Comparison of ENCODE assay signal across 8 cellular contexts in genomic region chr10:90911133-90912048, GRCh38. TPM values are rescaled to one million over a fixed set of nuclear protein-coding genes. Genes with fewer than 3 reads are reported as not detected.
DNase-seq lines count a peak whose midpoint lies in the region; ATAC-seq, FAIRE-seq and TF ChIP-seq lines count a peak whose summit lies in the region.
"Not testable (repeated sequence)": the region's sequence is repeated elsewhere in the genome, so short reads cannot be mapped to it uniquely, and the experiment has no call there.

No MANE protein-coding gene starts in this region.

- TF ChIP-seq CTCF in A549 (IDR thresholded peaks at IDR 0.05) (peak; percentile 90), heart left ventricle (IDR thresholded peaks at IDR 0.05) (peak; percentile 71 to 94 (median 88))

- H3K9me3 ChIP-seq in A549, heart left ventricle: not testable (repeated sequence)

- peaks cover 0 to 38% (median 10%) of the 10 kb centered on the region in 9 donors for H3K36me3 ChIP-seq in heart left ventricle

- POLR2A ChIA-PET in A549 (lab: Yijun Ruan, JAX) = interaction anchor here (1.2 kb wide), 2 partner anchors 19 to 252 kb away, joined by 3 to 4 read pairs; no protein-coding TSS in a partner anchor

- peak; percentile 85 to 88 for ATAC-seq in A549
- peak; percentile 89 for ATAC-seq in GM18511 (IDR thresholded peaks at IDR 0.05; ENCODE audit: unreplicated experiment)
- ATAC-seq in HG03045 (IDR thresholded peaks at IDR 0.05; ENCODE audit: unreplicated experiment) = peak; percentile 73
- ATAC-seq in heart left ventricle = peak; percentile 51 to 84 (median 70)

- TF ChIP-seq RAD21 in A549 (conservative IDR thresholded peaks at IDR 0.05 in 1 of 2, IDR thresholded peaks at IDR 0.05 in 1 of 2) = peak; percentile 93 to 97

- H3K27ac ChIP-seq in A549 = peak overlapping the region; percentile 36 to 38; a peak in 3 of 6 replicates
- H3K27ac ChIP-seq in heart left ventricle = peak overlapping the region in 4 of 12 donors; percentile 1 to 36 (median 10)

- not testable (repeated sequence) for TF ChIP-seq EP300 in A549 (IDR thresholded peaks at IDR 0.05)

- DNase-seq in A549 (ENCODE audit: low read depth in 1 of 2, low spot score in 1 of 2) = peak; percentile 51 to 79
- DNase-seq in NCI-H2029 (lab: John Stamatoyannopoulos, UW) = peak; percentile 16
- peak in 3 of 5 experiments; percentile 13 to 74 (median 17) for DNase-seq in T-helper 2 cell
- peak; percentile 73 for DNase-seq in amniotic epithelial cell (ENCODE audit: low read depth)
- DNase-seq in heart left ventricle = peak in 4 of 5 donors; percentile 59 to 69 (median 62)
- peak; percentile 79 for DNase-seq in putamen (ENCODE audit: low spot score)

- intact Hi-C loops in heart left ventricle (cut with DNase I) = loop anchor here (1.0 to 10.0 kb wide), 8 partner anchors 53 to 341 kb away; no protein-coding TSS in a partner anchor

- peaks cover 11% of the 10 kb centered on the region; the same call in 2 of the 3 replicates for H3K4me1 ChIP-seq in A549
- H3K4me1 ChIP-seq in heart left ventricle = not testable (repeated sequence)

- not testable (repeated sequence) for TF ChIP-seq POLR2A in A549 (IDR thresholded peaks at IDR 0.05; ENCODE audit: low read length)
- TF ChIP-seq POLR2A in heart left ventricle (IDR thresholded peaks at IDR 0.05) = peak in 1 of 2 donors; percentile 49

- peak overlapping the region; percentile 12; the same call in 1 of the 3 replicates for H3K4me2 ChIP-seq in A549

- not testable (repeated sequence) for H3K27me3 ChIP-seq in heart left ventricle

- WGBS in A549 (ENCODE audit: missing lambda C conversion rate) = 44% methylated on average over 12 of the region's 12 CpGs
- 20 to 28% (median 22%) methylated on average over 12 of the region's 12 CpGs for WGBS in heart left ventricle, 4 donors

- H3K4me3 ChIP-seq in A549, heart left ventricle: not testable (repeated sequence)

- FAIRE-seq in A549 (lab: Jason Lieb, UNC) = peak; percentile 23

- CTCF ChIA-PET in A549 (lab: Yijun Ruan, JAX) = interaction anchor here (0.6 to 4.3 kb wide), 63 partner anchors 9 to 1120 kb away, joined by 3 to 57 read pairs (median 4); partner anchors contain the start of gene ANKRD1

TF ChIP-seq in A549, 52 proteins besides CTCF, POLR2A, EP300 and RAD21:
- TF ChIP-seq, protein P1, sequence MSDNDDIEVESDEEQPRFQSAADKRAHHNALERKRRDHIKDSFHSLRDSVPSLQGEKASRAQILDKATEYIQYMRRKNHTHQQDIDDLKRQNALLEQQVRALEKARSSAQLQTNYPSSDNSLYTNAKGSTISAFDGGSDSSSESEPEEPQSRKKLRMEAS (IDR thresholded peaks at IDR 0.05) = peak; percentile 55; the same call in 1 of the 2 replicates
- TF ChIP-seq FOSB (CRISPR knock-in tag; IDR thresholded peaks at IDR 0.05) = peak; percentile 23; the same call in 1 of the 2 replicates
- TF ChIP-seq SMC3 (IDR thresholded peaks at IDR 0.05) = peak; percentile 94
TF ChIP-seq in A549: peak in this region for 3; not testable (repeated sequence) for 49.

RNA-seq across cellular contexts. Expression of gene ANKRD1, which starts 9.5 kb away (rescaled TPM):
- polyA plus RNA-seq in A549 (2011; rRNA removed) (8.5 and 17.1 TPM in 2 replicates), A549 (2017; fragmentation: RNase III; extraction: RNeasy Plus Mini Kit Qiagen cat#74134 plus additional on column Dnase treatment) (6.8 to 14.0 TPM (median 10.7 TPM) in 3 replicates), heart left ventricle (1,000 to 10,000 TPM; 3,580 to 9,579 TPM)
- polyA plus RNA-seq in A549 (2012; cell fraction: cytosol; rRNA removed) = 12.8 and 14.5 TPM in 2 replicates
- 9.8 and 11.7 TPM in 2 replicates for polyA plus RNA-seq in A549 (2012; cell fraction: nucleus; rRNA removed)
- 5.8 and 7.4 TPM in 2 replicates for polyA minus RNA-seq in A549 (2011; rRNA and poly(A)+ RNA removed)
- 1,000 to 10,000 TPM; 1,315 to 6,714 (median 4,181) TPM for total RNA-seq in heart left ventricle

RNA-seq across cellular contexts. Expression of gene RPP30, which starts 39.6 kb away (rescaled TPM):
- 61.4 and 70.9 TPM in 2 replicates for polyA plus RNA-seq in A549 (2011; rRNA removed)
- 26.7 and 29.4 TPM in 2 replicates for polyA plus RNA-seq in A549 (2012; cell fraction: cytosol; rRNA removed)
- 13.1 and 22.5 TPM in 2 replicates for polyA plus RNA-seq in A549 (2012; cell fraction: nucleus; rRNA removed)
- polyA plus RNA-seq in A549 (2017; fragmentation: RNase III; extraction: RNeasy Plus Mini Kit Qiagen cat#74134 plus additional on column Dnase treatment) = 51.0 to 58.3 TPM (median 54.3 TPM) in 3 replicates
- polyA minus RNA-seq in A549 (2011; rRNA and poly(A)+ RNA removed) = 16.9 and 24.3 TPM in 2 replicates
- 10 to 100 TPM; 26.4 to 39.9 (median 29.7) TPM for total RNA-seq in heart left ventricle
- polyA plus RNA-seq in heart left ventricle = 10 to 100 TPM; 36.0 to 36.3 TPM

RNA-seq across cellular contexts. Expression of gene HTR7, which starts 53.6 kb away (rescaled TPM):
- polyA plus RNA-seq in A549 (2011; rRNA removed) (0.04 TPM in 2 replicates), A549 (2017; fragmentation: RNase III; extraction: RNeasy Plus Mini Kit Qiagen cat#74134 plus additional on column Dnase treatment) (0.05 to 0.11 TPM (median 0.05 TPM) in 3 replicates), heart left ventricle (under 1 TPM in 1 of 2 donors, not detected in 1; 0.17 TPM)
- polyA plus RNA-seq in A549 (2012; cell fraction: cytosol; rRNA removed) = 0.03 and 0.04 TPM in 2 replicates
- 0.01 TPM in 1 of 2 replicates, not detected in the other for polyA plus RNA-seq in A549 (2012; cell fraction: nucleus; rRNA removed)
- not detected in 2 replicates for polyA minus RNA-seq in A549 (2011; rRNA and poly(A)+ RNA removed)
- total RNA-seq in heart left ventricle = under 1 TPM in 6 of 9 donors, not detected in 3; 0.10 to 0.66 (median 0.26) TPM

Comparison
In these comparisons a context has a peak if more than half of its experiments do, and no peak if none do; other contexts are left out.
1. DNase-seq: peak in every context shown above with its lines; median percentile 79 in putamen; 73 in amniotic epithelial cell; 65 in A549; 62 in heart left ventricle; 17 in T-helper 2 cell; 16 in NCI-H2029.
2. RNA of gene ANKRD1, which starts 9.5 kb away (polyA plus RNA-seq): 3,580 to 9,579 TPM in heart left ventricle; 6.8 to 17.1 TPM in A549; every median in the first group is over 100 times any median in the second.
3. Peak in every context shown above with its lines, with median percentiles within 50 percentile points of each other: ATAC-seq.